ENCODE assay signal across 2 cellular contexts in genomic region chr22:46352691-46353386, GRCh38.
TF ChIP-seq lines count a peak whose summit lies in the region.

No MANE protein-coding gene starts in this region.

TF ChIP-seq in GM12878, 131 proteins besides CTCF, POLR2A, EP300 and RAD21:
- TF ChIP-seq RCOR1 (conservative IDR thresholded peaks at IDR 0.05; ENCODE audit: low read depth, low read length) (no peak), RAD51 (IDR thresholded peaks at IDR 0.05) (no peak), TCF3 (IDR thresholded peaks at IDR 0.05; ENCODE audit: borderline replicate concordance, insufficient read depth, low read depth, low read length) (no peak), NR2C1 (IDR thresholded peaks at IDR 0.05) (no peak), HDAC6 (IDR thresholded peaks at IDR 0.05; ENCODE audit: unreplicated experiment) (no peak), CBX3 (IDR thresholded peaks at IDR 0.05; ENCODE audit: borderline replicate concordance, low read depth) (no peak), SP1 (IDR thresholded peaks at IDR 0.05; ENCODE audit: low read depth, low read length) (no peak), YBX1 (IDR thresholded peaks at IDR 0.05) (no peak)
- TF ChIP-seq, protein P1, sequence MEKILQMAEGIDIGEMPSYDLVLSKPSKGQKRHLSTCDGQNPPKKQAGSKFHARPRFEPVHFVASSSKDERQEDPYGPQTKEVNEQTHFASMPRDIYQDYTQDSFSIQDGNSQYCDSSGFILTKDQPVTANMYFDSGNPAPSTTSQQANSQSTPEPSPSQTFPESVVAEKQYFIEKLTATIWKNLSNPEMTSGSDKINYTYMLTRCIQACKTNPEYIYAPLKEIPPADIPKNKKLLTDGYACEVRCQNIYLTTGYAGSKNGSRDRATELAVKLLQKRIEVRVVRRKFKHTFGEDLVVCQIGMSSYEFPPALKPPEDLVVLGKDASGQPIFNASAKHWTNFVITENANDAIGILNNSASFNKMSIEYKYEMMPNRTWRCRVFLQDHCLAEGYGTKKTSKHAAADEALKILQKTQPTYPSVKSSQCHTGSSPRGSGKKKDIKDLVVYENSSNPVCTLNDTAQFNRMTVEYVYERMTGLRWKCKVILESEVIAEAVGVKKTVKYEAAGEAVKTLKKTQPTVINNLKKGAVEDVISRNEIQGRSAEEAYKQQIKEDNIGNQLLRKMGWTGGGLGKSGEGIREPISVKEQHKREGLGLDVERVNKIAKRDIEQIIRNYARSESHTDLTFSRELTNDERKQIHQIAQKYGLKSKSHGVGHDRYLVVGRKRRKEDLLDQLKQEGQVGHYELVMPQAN (conservative IDR thresholded peaks at IDR 0.05), result no peak
- TF ChIP-seq, protein P2, sequence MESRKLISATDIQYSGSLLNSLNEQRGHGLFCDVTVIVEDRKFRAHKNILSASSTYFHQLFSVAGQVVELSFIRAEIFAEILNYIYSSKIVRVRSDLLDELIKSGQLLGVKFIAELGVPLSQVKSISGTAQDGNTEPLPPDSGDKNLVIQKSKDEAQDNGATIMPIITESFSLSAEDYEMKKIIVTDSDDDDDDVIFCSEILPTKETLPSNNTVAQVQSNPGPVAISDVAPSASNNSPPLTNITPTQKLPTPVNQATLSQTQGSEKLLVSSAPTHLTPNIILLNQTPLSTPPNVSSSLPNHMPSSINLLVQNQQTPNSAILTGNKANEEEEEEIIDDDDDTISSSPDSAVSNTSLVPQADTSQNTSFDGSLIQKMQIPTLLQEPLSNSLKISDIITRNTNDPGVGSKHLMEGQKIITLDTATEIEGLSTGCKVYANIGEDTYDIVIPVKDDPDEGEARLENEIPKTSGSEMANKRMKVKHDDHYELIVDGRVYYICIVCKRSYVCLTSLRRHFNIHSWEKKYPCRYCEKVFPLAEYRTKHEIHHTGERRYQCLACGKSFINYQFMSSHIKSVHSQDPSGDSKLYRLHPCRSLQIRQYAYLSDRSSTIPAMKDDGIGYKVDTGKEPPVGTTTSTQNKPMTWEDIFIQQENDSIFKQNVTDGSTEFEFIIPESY (IDR thresholded peaks at IDR 0.05), result no peak

TF ChIP-seq in HepG2, 621 proteins besides CTCF, POLR2A, EP300 and RAD21:
- TF ChIP-seq AGO2 (optimal IDR thresholded peaks at IDR 0.05; ENCODE audit: low read depth, low read length) (peak; percentile 60), SUZ12 (IDR thresholded peaks at IDR 0.05; ENCODE audit: low read depth, low read length) (no peak), TCF7 (IDR thresholded peaks at IDR 0.05; ENCODE audit: low read depth) (no peak), ZFP36 (IDR thresholded peaks at IDR 0.05; ENCODE audit: borderline replicate concordance, low read depth, low read length, partially characterized antibody) (no peak)
- TF ChIP-seq, protein P3, sequence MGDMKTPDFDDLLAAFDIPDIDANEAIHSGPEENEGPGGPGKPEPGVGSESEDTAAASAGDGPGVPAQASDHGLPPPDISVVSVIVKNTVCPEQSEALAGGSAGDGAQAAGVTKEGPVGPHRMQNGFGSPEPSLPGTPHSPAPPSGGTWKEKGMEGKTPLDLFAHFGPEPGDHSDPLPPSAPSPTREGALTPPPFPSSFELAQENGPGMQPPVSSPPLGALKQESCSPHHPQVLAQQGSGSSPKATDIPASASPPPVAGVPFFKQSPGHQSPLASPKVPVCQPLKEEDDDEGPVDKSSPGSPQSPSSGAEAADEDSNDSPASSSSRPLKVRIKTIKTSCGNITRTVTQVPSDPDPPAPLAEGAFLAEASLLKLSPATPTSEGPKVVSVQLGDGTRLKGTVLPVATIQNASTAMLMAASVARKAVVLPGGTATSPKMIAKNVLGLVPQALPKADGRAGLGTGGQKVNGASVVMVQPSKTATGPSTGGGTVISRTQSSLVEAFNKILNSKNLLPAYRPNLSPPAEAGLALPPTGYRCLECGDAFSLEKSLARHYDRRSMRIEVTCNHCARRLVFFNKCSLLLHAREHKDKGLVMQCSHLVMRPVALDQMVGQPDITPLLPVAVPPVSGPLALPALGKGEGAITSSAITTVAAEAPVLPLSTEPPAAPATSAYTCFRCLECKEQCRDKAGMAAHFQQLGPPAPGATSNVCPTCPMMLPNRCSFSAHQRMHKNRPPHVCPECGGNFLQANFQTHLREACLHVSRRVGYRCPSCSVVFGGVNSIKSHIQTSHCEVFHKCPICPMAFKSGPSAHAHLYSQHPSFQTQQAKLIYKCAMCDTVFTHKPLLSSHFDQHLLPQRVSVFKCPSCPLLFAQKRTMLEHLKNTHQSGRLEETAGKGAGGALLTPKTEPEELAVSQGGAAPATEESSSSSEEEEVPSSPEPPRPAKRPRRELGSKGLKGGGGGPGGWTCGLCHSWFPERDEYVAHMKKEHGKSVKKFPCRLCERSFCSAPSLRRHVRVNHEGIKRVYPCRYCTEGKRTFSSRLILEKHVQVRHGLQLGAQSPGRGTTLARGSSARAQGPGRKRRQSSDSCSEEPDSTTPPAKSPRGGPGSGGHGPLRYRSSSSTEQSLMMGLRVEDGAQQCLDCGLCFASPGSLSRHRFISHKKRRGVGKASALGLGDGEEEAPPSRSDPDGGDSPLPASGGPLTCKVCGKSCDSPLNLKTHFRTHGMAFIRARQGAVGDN (CRISPR knock-in tag; IDR thresholded peaks at IDR 0.05), result 0 out of 2 replicates have a peak, but pooled peaks have one; percentile 6
